In genomic region chr2:186848873-186849578, GRCh38 we compare ENCODE assay signal across 8 cellular contexts. TPM values are rescaled to one million over a fixed set of nuclear protein-coding genes. Genes with fewer than 3 reads are reported as not detected.
DNase-seq lines count a peak whose midpoint lies in the region; ATAC-seq and TF ChIP-seq lines count a peak whose summit lies in the region.

A gene with protein sequence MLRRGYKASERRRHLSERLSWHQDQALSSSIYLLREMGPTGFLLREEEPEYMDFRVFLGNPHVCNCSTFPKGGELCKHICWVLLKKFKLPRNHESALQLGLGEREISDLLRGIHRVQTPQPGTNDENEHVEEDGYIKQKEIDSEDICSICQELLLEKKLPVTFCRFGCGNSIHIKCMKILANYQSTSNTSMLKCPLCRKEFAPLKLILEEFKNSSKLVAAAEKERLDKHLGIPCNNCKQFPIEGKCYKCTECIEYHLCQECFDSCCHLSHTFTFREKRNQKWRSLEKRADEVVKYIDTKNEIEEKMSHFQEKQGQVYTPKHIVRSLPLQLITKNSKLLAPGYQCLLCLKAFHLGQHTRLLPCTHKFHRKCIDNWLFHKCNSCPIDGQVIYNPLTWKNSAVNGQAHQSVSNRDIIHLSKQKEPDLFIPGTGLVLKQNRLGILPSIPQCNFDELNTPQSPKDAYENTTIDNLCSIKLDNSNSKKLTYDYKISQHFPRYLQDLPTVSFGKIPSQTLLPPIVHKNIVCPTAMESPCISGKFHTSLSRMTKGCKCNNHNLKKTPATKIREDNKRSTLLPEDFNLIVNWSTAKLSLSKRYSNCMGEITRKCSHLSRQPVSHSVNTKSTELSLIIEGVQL (minus strand): TSS chr2:186849170. CDS start chr2:186849130, 40 bp downstream.

- H3K4me1 Mint-ChIP-seq in WTC11: peaks cover 5% of the 10 kb centered on the region

- CTCF ChIA-PET in HEK293 (lab: Yijun Ruan, JAX): no interaction called here
- CTCF ChIA-PET in WTC11 (lab: Charles Lee): interaction anchor here (0.6 to 1.1 kb wide), 2 partner anchors 14 to 634 kb away, joined by 3 to 5 read pairs; no protein-coding TSS in a partner anchor

- H3K27me3 Mint-ChIP-seq in WTC11 (ENCODE audit: low read depth): peaks cover 14% of the 10 kb centered on the region

- no peaks in the 10 kb centered on the region for H3K36me3 Mint-ChIP-seq in WTC11

- DNase-seq in ELF-1 (ENCODE audit: low read depth, low spot score) (peak; percentile 89), NCI-H146 (lab: John Stamatoyannopoulos, UW) (peak; percentile 95), WTC11 (ENCODE audit: low spot score) (peak; percentile 92), midbrain (lab: John Stamatoyannopoulos, UW) (peak; percentile 39), stromal cell of bone marrow (ENCODE audit: low read depth) (peak; percentile 86), T-helper 9 cell (no peak)

- no peaks in the 10 kb centered on the region for H3K27me3 ChIP-seq in esophagus (ENCODE audit: control insufficient read depth in 1 of 2, insufficient read depth in 2 of 2, low read length in 2 of 2)

- H3K9me3 Mint-ChIP-seq in WTC11: no peaks in the 10 kb centered on the region

- POLR2A ChIA-PET in HEK293 (lab: Yijun Ruan, JAX): no interaction called here
- POLR2A ChIA-PET in WTC11 (lab: Charles Lee): no interaction called here

- TF ChIP-seq CTCF in HEK293 (tag by site-specific recombination; IDR thresholded peaks at IDR 0.05) (no peak), WTC11 (IDR thresholded peaks at IDR 0.05) (no peak)

- 4 to 5% methylated on average over 39 of the region's 39 CpGs for WGBS in esophagus, 2 donors

- no peak within 1 kb of the TSS for H3K27ac Mint-ChIP-seq in WTC11

- H3K9me3 ChIP-seq in HEK293 (ENCODE audit: control insufficient read depth, insufficient read depth, low read depth, low read length) (no peaks in the 10 kb centered on the region), esophagus (ENCODE audit: control insufficient read depth in 2 of 2, insufficient read depth in 1 of 2, low read depth in 1 of 2, low read length in 1 of 2) (no peaks in the 10 kb centered on the region)

- H3K27ac ChIP-seq in HEK293 (ENCODE audit: extremely low read depth, low read depth, low read length) (no peak within 1 kb of the TSS), esophagus (ENCODE audit: low read depth in 2 of 2, low read length in 1 of 2) (no peak within 1 kb of the TSS)

- H3K4me3 ChIP-seq in HEK293 (ENCODE audit: low read depth, low read length) (peak within 1 kb of the TSS; percentile 51), esophagus (ENCODE audit: low read depth in 1 of 2, low read length in 2 of 2) (peak within 1 kb of the TSS; percentile 11 to 25)

- peak within 1 kb of the TSS; percentile 80 for H3K4me3 Mint-ChIP-seq in WTC11

- no peaks in the 10 kb centered on the region for H3K36me3 ChIP-seq in HEK293 (ENCODE audit: control insufficient read depth in 2 of 2, insufficient read depth in 1 of 2, low read length in 2 of 2)
- H3K36me3 ChIP-seq in esophagus (ENCODE audit: control insufficient read depth in 2 of 2, insufficient read depth in 2 of 2, low read length in 1 of 2): no peaks in the 10 kb centered on the region

- ATAC-seq in WTC11: peak; percentile 96

- H3K4me1 ChIP-seq in HEK293 (ENCODE audit: control insufficient read depth, insufficient read depth, low read length) (no peaks in the 10 kb centered on the region), esophagus (ENCODE audit: control insufficient read depth in 2 of 2, insufficient read depth in 2 of 2, low read length in 1 of 2) (peaks cover 3 to 5% of the 10 kb centered on the region in 2 donors)

TF ChIP-seq in HEK293, 187 proteins besides CTCF, POLR2A, EP300 and RAD21 (continues in another document):
- TF ChIP-seq ZXDB (tag by site-specific recombination; IDR thresholded peaks at IDR 0.05): no peak
- TF ChIP-seq, protein P1, sequence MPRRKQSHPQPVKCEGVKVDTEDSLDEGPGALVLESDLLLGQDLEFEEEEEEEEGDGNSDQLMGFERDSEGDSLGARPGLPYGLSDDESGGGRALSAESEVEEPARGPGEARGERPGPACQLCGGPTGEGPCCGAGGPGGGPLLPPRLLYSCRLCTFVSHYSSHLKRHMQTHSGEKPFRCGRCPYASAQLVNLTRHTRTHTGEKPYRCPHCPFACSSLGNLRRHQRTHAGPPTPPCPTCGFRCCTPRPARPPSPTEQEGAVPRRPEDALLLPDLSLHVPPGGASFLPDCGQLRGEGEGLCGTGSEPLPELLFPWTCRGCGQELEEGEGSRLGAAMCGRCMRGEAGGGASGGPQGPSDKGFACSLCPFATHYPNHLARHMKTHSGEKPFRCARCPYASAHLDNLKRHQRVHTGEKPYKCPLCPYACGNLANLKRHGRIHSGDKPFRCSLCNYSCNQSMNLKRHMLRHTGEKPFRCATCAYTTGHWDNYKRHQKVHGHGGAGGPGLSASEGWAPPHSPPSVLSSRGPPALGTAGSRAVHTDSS (tag by site-specific recombination; IDR thresholded peaks at IDR 0.05): no peak
- TF ChIP-seq YY1 (tag by site-specific recombination; IDR thresholded peaks at IDR 0.05): no peak
- TF ChIP-seq ZNF701 (tag by site-specific recombination; IDR thresholded peaks at IDR 0.05): no peak
- TF ChIP-seq, protein P2, sequence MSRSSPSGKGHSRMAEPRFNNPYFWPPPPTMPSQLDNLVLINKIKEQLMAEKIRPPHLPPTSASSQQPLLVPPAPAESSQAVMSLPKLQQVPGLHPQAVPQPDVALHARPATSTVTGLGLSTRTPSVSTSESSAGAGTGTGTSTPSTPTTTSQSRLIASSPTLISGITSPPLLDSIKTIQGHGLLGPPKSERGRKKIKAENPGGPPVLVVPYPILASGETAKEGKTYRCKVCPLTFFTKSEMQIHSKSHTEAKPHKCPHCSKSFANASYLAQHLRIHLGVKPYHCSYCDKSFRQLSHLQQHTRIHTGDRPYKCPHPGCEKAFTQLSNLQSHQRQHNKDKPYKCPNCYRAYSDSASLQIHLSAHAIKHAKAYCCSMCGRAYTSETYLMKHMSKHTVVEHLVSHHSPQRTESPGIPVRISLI (tag by site-specific recombination; IDR thresholded peaks at IDR 0.05): no peak
- peak; percentile 70 for TF ChIP-seq EGR2 (tag by site-specific recombination; IDR thresholded peaks at IDR 0.05; ENCODE audit: low read depth)
- peak; percentile 21; the same call in 1 of the 2 replicates for TF ChIP-seq GLIS1 (tag by site-specific recombination; IDR thresholded peaks at IDR 0.05)
- no peak for TF ChIP-seq HOXC10 (CRISPR knock-in tag; IDR thresholded peaks at IDR 0.05)
- TF ChIP-seq ZBTB48 (tag by site-specific recombination; IDR thresholded peaks at IDR 0.05): no peak
- peak; percentile 49 for TF ChIP-seq SP2 (tag by site-specific recombination; IDR thresholded peaks at IDR 0.05)

TF ChIP-seq in WTC11, 78 proteins besides CTCF, POLR2A, EP300 and RAD21 (continues in another document):
- TF ChIP-seq MYBL2 (CRISPR knock-in tag; IDR thresholded peaks at IDR 0.05): no peak
- no peak for TF ChIP-seq NFATC4 (CRISPR knock-in tag; IDR thresholded peaks at IDR 0.05)
- peak; percentile 64 for TF ChIP-seq FOXK1 (CRISPR knock-in tag; IDR thresholded peaks at IDR 0.05)
- TF ChIP-seq, protein P3, sequence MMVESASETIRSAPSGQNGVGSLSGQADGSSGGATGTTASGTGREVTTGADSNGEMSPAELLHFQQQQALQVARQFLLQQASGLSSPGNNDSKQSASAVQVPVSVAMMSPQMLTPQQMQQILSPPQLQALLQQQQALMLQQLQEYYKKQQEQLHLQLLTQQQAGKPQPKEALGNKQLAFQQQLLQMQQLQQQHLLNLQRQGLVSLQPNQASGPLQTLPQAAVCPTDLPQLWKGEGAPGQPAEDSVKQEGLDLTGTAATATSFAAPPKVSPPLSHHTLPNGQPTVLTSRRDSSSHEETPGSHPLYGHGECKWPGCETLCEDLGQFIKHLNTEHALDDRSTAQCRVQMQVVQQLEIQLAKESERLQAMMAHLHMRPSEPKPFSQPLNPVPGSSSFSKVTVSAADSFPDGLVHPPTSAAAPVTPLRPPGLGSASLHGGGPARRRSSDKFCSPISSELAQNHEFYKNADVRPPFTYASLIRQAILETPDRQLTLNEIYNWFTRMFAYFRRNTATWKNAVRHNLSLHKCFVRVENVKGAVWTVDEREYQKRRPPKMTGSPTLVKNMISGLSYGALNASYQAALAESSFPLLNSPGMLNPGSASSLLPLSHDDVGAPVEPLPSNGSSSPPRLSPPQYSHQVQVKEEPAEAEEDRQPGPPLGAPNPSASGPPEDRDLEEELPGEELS (CRISPR knock-in tag; IDR thresholded peaks at IDR 0.05): no peak
- TF ChIP-seq ETV6 (CRISPR knock-in tag; IDR thresholded peaks at IDR 0.05): no peak
- 0 out of 2 replicates have a peak, but pooled peaks have one; percentile 44 for TF ChIP-seq TP53 (CRISPR knock-in tag; IDR thresholded peaks at IDR 0.05)
- TF ChIP-seq ZBTB21 (CRISPR knock-in tag; IDR thresholded peaks at IDR 0.05; ENCODE audit: borderline replicate concordance): peak; percentile 79; the same call in 1 of the 2 replicates
- no peak for TF ChIP-seq NR2C2 (CRISPR knock-in tag; IDR thresholded peaks at IDR 0.05)
- 0 out of 2 replicates have a peak, but pooled peaks have one; percentile 77 for TF ChIP-seq CBFB (CRISPR knock-in tag; IDR thresholded peaks at IDR 0.05; ENCODE audit: low read depth)
- TF ChIP-seq E2F1 (CRISPR knock-in tag; IDR thresholded peaks at IDR 0.05): peak; percentile 35; the same call in 1 of the 2 replicates
- peak; percentile 48; the same call in 1 of the 2 replicates for TF ChIP-seq ZNF317 (CRISPR knock-in tag; IDR thresholded peaks at IDR 0.05; ENCODE audit: borderline replicate concordance, low read depth)
- TF ChIP-seq ATF3 (CRISPR knock-in tag; conservative IDR thresholded peaks at IDR 0.05): no peak
- no peak for TF ChIP-seq ZMAT4 (CRISPR knock-in tag; IDR thresholded peaks at IDR 0.05)

RNA-seq across cellular contexts. Expression of the gene that starts here (rescaled TPM):
- not detected in 3 replicates for total RNA-seq in WTC11 (2021)
- not detected for polyA plus RNA-seq in esophagus

Comparison
In these comparisons a context has a peak if more than half of its experiments do, and no peak if none do; other contexts are left out.
1. Peak in DNase-seq and ATAC-seq in WTC11; RNA of the gene not detected or under 1 TPM.